ENCODE assay signal across 1 cellular context in the genomic region with DNA sequence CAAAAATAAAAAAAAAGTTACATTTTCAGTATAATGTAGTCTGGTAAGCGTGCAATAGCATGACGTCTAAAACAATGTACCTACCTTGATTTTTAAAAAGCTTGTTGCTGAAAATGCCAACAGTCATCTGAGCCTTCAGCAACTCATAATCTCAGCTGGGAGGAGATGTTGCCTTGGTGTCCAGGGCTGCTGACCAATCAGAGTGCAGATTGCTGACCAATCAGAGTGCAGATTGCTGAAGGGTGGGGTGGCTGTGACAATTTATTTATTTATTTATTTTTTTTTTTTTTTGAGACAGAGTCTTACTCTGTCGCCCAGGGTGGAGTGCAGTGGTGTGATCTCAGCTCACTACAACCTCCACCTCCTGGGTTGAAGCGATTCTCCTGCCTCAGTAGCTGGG.
TF ChIP-seq lines count a peak whose summit lies in the region.

No MANE protein-coding gene starts in this region.

TF ChIP-seq in HepG2, 621 proteins besides CTCF, POLR2A, EP300 and RAD21:
- no peak for TF ChIP-seq ZFP37 (CRISPR knock-in tag; IDR thresholded peaks at IDR 0.05; ENCODE audit: borderline replicate concordance)
- TF ChIP-seq, protein P1, sequence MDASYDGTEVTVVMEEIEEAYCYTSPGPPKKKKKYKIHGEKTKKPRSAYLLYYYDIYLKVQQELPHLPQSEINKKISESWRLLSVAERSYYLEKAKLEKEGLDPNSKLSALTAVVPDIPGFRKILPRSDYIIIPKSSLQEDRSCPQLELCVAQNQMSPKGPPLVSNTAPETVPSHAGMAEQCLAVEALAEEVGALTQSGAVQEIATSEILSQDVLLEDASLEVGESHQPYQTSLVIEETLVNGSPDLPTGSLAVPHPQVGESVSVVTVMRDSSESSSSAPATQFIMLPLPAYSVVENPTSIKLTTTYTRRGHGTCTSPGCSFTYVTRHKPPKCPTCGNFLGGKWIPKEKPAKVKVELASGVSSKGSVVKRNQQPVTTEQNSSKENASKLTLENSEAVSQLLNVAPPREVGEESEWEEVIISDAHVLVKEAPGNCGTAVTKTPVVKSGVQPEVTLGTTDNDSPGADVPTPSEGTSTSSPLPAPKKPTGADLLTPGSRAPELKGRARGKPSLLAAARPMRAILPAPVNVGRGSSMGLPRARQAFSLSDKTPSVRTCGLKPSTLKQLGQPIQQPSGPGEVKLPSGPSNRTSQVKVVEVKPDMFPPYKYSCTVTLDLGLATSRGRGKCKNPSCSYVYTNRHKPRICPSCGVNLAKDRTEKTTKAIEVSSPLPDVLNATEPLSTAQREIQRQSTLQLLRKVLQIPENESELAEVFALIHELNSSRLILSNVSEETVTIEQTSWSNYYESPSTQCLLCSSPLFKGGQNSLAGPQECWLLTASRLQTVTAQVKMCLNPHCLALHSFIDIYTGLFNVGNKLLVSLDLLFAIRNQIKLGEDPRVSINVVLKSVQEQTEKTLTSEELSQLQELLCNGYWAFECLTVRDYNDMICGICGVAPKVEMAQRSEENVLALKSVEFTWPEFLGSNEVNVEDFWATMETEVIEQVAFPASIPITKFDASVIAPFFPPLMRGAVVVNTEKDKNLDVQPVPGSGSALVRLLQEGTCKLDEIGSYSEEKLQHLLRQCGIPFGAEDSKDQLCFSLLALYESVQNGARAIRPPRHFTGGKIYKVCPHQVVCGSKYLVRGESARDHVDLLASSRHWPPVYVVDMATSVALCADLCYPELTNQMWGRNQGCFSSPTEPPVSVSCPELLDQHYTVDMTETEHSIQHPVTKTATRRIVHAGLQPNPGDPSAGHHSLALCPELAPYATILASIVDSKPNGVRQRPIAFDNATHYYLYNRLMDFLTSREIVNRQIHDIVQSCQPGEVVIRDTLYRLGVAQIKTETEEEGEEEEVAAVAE (CRISPR knock-in tag; IDR thresholded peaks at IDR 0.05; ENCODE audit: borderline replicate concordance): peak; percentile 97
- TF ChIP-seq NFYB (CRISPR knock-in tag; IDR thresholded peaks at IDR 0.05): peak; percentile 48; the same call in 1 of the 2 replicates
- TF ChIP-seq GATA4 (IDR thresholded peaks at IDR 0.05; ENCODE audit: borderline replicate concordance, low read depth): no peak
- TF ChIP-seq SRF (IDR thresholded peaks at IDR 0.05; ENCODE audit: low read depth, low read length): no peak
- peak; percentile 67 for TF ChIP-seq NFYC (CRISPR knock-in tag; IDR thresholded peaks at IDR 0.05)
TF ChIP-seq in HepG2: peak in this region for 3.
